In genomic region chr10:97023401-97024180, GRCh38 we compare ENCODE assay signal across 15 cellular contexts.
DNase-seq lines count a peak whose midpoint lies in the region; ATAC-seq and TF ChIP-seq lines count a peak whose summit lies in the region.
"Had no signal": no experiment of that assay in that cellular context is flagged by ENCODE, and none has a peak within 500 bp of the region (broad histone marks: within the 10 kb centered on the region; RNA-seq: fewer than 3 reads in every experiment).

No MANE protein-coding gene starts in this region.

- peak overlapping the region in 1 of 2 donors; percentile 36 for H3K27ac Mint-ChIP-seq in natural killer cell treated with Interleukin-12 subunit alpha and Interleukin-12 subunit beta and Interleukin-15 and Interleukin-18, amount 100 ng/mL, for 72 hours
- H3K27ac Mint-ChIP-seq in natural killer cell = no peak overlapping the region

- DNase-seq in natural killer cell treated with Interleukin-12 subunit alpha and Interleukin-12 subunit beta and Interleukin-15 and Interleukin-18, amount 100 ng/mL, for 72 hours (ENCODE audit: low spot score) = peak; percentile 42
- no peak for DNase-seq in natural killer cell
- DNase-seq in brain microvascular endothelial cell = no peak
- peak; percentile 4 for DNase-seq in kidney tubule cell (ENCODE audit: low spot score)
- no peak for DNase-seq in H7
- DNase-seq in sciatic nerve (ENCODE audit: low spot score) = no peak
- DNase-seq: activated CD4-positive, CD25-positive, alpha-beta regulatory T cell; activated CD8-positive, alpha-beta memory T cell treated with anti-CD3 and anti-CD28 coated beads, Interleukin-2, amount 50 U/mL, for 48 hours; NCI-H2081; upper lobe of left lung had no signal

- in situ Hi-C loops in brain microvascular endothelial cell (cut with HindIII; ENCODE audit: low pct_ligation_motif_present, low sequenced_read_pairs) = no loop called here

- TF ChIP-seq CTCF in natural killer cell (IDR thresholded peaks at IDR 0.05) (no peak), brain microvascular endothelial cell (IDR thresholded peaks at IDR 0.05; ENCODE audit: low read depth, low read length, missing control alignments) (no peak)

- intact Hi-C loops in natural killer cell (cut with micrococcal nuclease) (loop anchor here (2.0 kb wide), 2 partner anchors 383 to 627 kb away; no protein-coding TSS in a partner anchor), sciatic nerve (cut with DNase I) (loop anchor here (5.0 kb wide), 1 partner anchor 729 kb away; no protein-coding TSS in a partner anchor)

- peak overlapping the region; percentile 82 for H3K27ac ChIP-seq in brain microvascular endothelial cell
- H3K27ac ChIP-seq: SK-N-MC, upper lobe of left lung had no signal

- peak overlapping the region; percentile 17 for H3K4me3 ChIP-seq in brain microvascular endothelial cell (ENCODE audit: low read depth, low read length)
- no peak overlapping the region for H3K4me3 ChIP-seq in H7 (ENCODE audit: insufficient read depth, low read depth, low read length)
- H3K4me3 ChIP-seq: SK-N-MC, upper lobe of left lung had no signal

- no peaks in the 10 kb centered on the region for H3K9me3 Mint-ChIP-seq in natural killer cell treated with Interleukin-12 subunit alpha and Interleukin-12 subunit beta and Interleukin-15 and Interleukin-18, amount 100 ng/mL, for 72 hours
- no peaks in the 10 kb centered on the region for H3K9me3 Mint-ChIP-seq in natural killer cell
- H3K9me3 Mint-ChIP-seq: neural crest cell had no signal

- ATAC-seq in natural killer cell treated with Interleukin-12 subunit alpha and Interleukin-12 subunit beta and Interleukin-15 and Interleukin-18, amount 100 ng/mL, for 72 hours = no peak
- ATAC-seq in natural killer cell = no peak
- no peak for ATAC-seq in HG02981 (IDR thresholded peaks at IDR 0.05; ENCODE audit: unreplicated experiment)
- no peak for ATAC-seq in GM19324 (IDR thresholded peaks at IDR 0.05; ENCODE audit: low FRiP score, unreplicated experiment)
- ATAC-seq in sciatic nerve = no peak
- ATAC-seq: left lobe of liver had no signal

- no peaks in the 10 kb centered on the region for H3K36me3 Mint-ChIP-seq in natural killer cell treated with Interleukin-12 subunit alpha and Interleukin-12 subunit beta and Interleukin-15 and Interleukin-18, amount 100 ng/mL, for 72 hours
- H3K36me3 Mint-ChIP-seq in natural killer cell = no peaks in the 10 kb centered on the region

- peaks cover 0 to 4% of the 10 kb centered on the region in 2 donors for H3K27me3 Mint-ChIP-seq in natural killer cell treated with Interleukin-12 subunit alpha and Interleukin-12 subunit beta and Interleukin-15 and Interleukin-18, amount 100 ng/mL, for 72 hours
- H3K27me3 Mint-ChIP-seq in natural killer cell (ENCODE audit: low read depth in 2 of 2) = peaks cover 0 to 2% of the 10 kb centered on the region in 2 donors

- H3K36me3 ChIP-seq in brain microvascular endothelial cell (replicated peaks) = no peaks in the 10 kb centered on the region
- no peaks in the 10 kb centered on the region for H3K36me3 ChIP-seq in H7 (replicated peaks; ENCODE audit: control insufficient read depth, insufficient read depth, low read length)
- H3K36me3 ChIP-seq: upper lobe of left lung had no signal

- no peak overlapping the region for H3K4me3 Mint-ChIP-seq in natural killer cell treated with Interleukin-12 subunit alpha and Interleukin-12 subunit beta and Interleukin-15 and Interleukin-18, amount 100 ng/mL, for 72 hours
- H3K4me3 Mint-ChIP-seq in natural killer cell = no peak overlapping the region
- H3K4me3 Mint-ChIP-seq: neural crest cell had no signal

- no peaks in the 10 kb centered on the region for H3K27me3 ChIP-seq in brain microvascular endothelial cell (replicated peaks)
- H3K27me3 ChIP-seq in H7 (ENCODE audit: control insufficient read depth, insufficient read depth, low read length) = no peaks in the 10 kb centered on the region
- H3K27me3 ChIP-seq: upper lobe of left lung had no signal

- H3K4me1 Mint-ChIP-seq in natural killer cell treated with Interleukin-12 subunit alpha and Interleukin-12 subunit beta and Interleukin-15 and Interleukin-18, amount 100 ng/mL, for 72 hours (ENCODE audit: low read depth in 2 of 2) = peaks cover 10 to 13% of the 10 kb centered on the region in 2 donors
- H3K4me1 Mint-ChIP-seq in natural killer cell = no peaks in the 10 kb centered on the region

Comparison
In these comparisons a context has a peak if more than half of its experiments do, and no peak if none do; other contexts are left out.
1. DNase-seq: peak in natural killer cell treated with Interleukin-12 subunit alpha and Interleukin-12 subunit beta and Interleukin-15 and Interleukin-18, amount 100 ng/mL, for 72 hours (single experiment) and kidney tubule cell (single experiment); none in natural killer cell (single experiment), brain microvascular endothelial cell (single experiment), H7 (single experiment) and sciatic nerve (single experiment).